19 cellular contexts compared by ENCODE assay signal in genomic region chr17:72512649-72513556, GRCh38.
DNase-seq lines count a peak whose midpoint lies in the region; ATAC-seq, FAIRE-seq and TF ChIP-seq lines count a peak whose summit lies in the region.
"Had no signal": no experiment of that assay in that cellular context is flagged by ENCODE, and none has a peak within 500 bp of the region (broad histone marks: within the 10 kb centered on the region; RNA-seq: fewer than 3 reads in every experiment).

No MANE protein-coding gene starts in this region.

- H3K9me2 ChIP-seq in MM.1S (replicated peaks; ENCODE audit: insufficient read depth, low read length), result no peaks in the 10 kb centered on the region

- H3K27ac Mint-ChIP-seq in stimulated activated memory B cell treated with anti-CD40 and anti-IgM and Interleukin-4, amounts not matched to agents 10 μg/mL and 1 μg/mL and 100 μg/mL, for 72 hours, result no peak overlapping the region
- H3K27ac Mint-ChIP-seq: activated naive CD8-positive, alpha-beta T cell treated with anti-CD3 and anti-CD28 coated beads for 36 hours; activated T-cell treated with anti-CD3 and anti-CD28 coated beads, Interleukin-2, amount 50 U/mL, for 24 hours; CD4-positive, CD25-positive, alpha-beta regulatory T cell; memory B cell had no signal

- no peaks in the 10 kb centered on the region for H3K9me3 Mint-ChIP-seq in stimulated activated memory B cell treated with anti-CD40 and anti-IgM and Interleukin-4, amounts not matched to agents 10 μg/mL and 1 μg/mL and 100 μg/mL, for 72 hours
- H3K9me3 Mint-ChIP-seq: activated naive CD8-positive, alpha-beta T cell treated with anti-CD3 and anti-CD28 coated beads for 36 hours; activated T-cell treated with anti-CD3 and anti-CD28 coated beads, Interleukin-2, amount 50 U/mL, for 24 hours; CD4-positive, CD25-positive, alpha-beta regulatory T cell; memory B cell had no signal

- H3F3A ChIP-seq in MM.1S (ENCODE audit: insufficient read depth, low read length), result peaks cover 23% of the 10 kb centered on the region

- ATAC-seq in A549 (no peak), GM19025 (IDR thresholded peaks at IDR 0.05; ENCODE audit: low read depth, unreplicated experiment) (peak; percentile 35), HG03521 (IDR thresholded peaks at IDR 0.05; ENCODE audit: unreplicated experiment) (no peak)
- no peak for ATAC-seq in stimulated activated memory B cell treated with anti-CD40 and anti-IgM and Interleukin-4, amounts not matched to agents 10 μg/mL and 1 μg/mL and 100 μg/mL, for 72 hours

- TF ChIP-seq EP300 in A549 (IDR thresholded peaks at IDR 0.05), result no peak

- no peaks in the 10 kb centered on the region for H3K9me3 ChIP-seq in A549
- H3K9me3 ChIP-seq in MM.1S (replicated peaks; ENCODE audit: insufficient read depth, low read length), result no peaks in the 10 kb centered on the region
- H3K9me3 ChIP-seq: Peyer's patch had no signal

- TF ChIP-seq POLR2A in A549 (IDR thresholded peaks at IDR 0.05; ENCODE audit: low read length), result no peak

- no peak overlapping the region for H3K9ac ChIP-seq in MM.1S (ENCODE audit: low read length)

- CTCF ChIA-PET in A549 (lab: Yijun Ruan, JAX), result interaction anchor here (0.6 to 1.5 kb wide), 5 partner anchors 13 to 44 kb away, joined by 3 to 4 read pairs (median 3); no protein-coding TSS in a partner anchor

- DNase-seq in A549 (ENCODE audit: low read depth in 1 of 2, low spot score in 1 of 2), result no peak
- DNase-seq in MM.1S, result no peak
- DNase-seq in OCI-M2 (lab: John Stamatoyannopoulos, UW; ENCODE audit: unreplicated experiment), result no peak
- no peak for DNase-seq in cerebellum (ENCODE audit: low spot score)
- DNase-seq: activated CD4-positive, alpha-beta T cell treated with anti-CD3 and anti-CD28 coated beads, Interleukin-2, amount 50 U/mL, for 4 hours; activated naive CD8-positive, alpha-beta T cell treated with anti-CD3 and anti-CD28 coated beads for 36 hours; activated T-cell treated with anti-CD3 and anti-CD28 coated beads, Interleukin-2, amount 50 U/mL, for 24 hours; CD4-positive, CD25-positive, alpha-beta regulatory T cell; glutamatergic neuron; NCI-H1417 treated with DMSO at 0.1 percent for 48 hours; NCI-H748 treated with DMSO at 0.1 percent for 48 hours; stimulated activated naive CD4-positive, alpha-beta T cell treated with Interleukin-2 at 50 U/mL for 16 hours had no signal

- H3K4me1 Mint-ChIP-seq in stimulated activated memory B cell treated with anti-CD40 and anti-IgM and Interleukin-4, amounts not matched to agents 10 μg/mL and 1 μg/mL and 100 μg/mL, for 72 hours, result peaks cover 18% of the 10 kb centered on the region
- H3K4me1 Mint-ChIP-seq: activated naive CD8-positive, alpha-beta T cell treated with anti-CD3 and anti-CD28 coated beads for 36 hours; CD4-positive, CD25-positive, alpha-beta regulatory T cell; memory B cell had no signal

- H3K36me3 ChIP-seq in MM.1S (replicated peaks; ENCODE audit: insufficient read depth, low read length), result no peaks in the 10 kb centered on the region
- H3K36me3 ChIP-seq: cardiac muscle cell, Peyer's patch had no signal

- no peak for TF ChIP-seq RAD21 in A549 (conservative IDR thresholded peaks at IDR 0.05 in 1 of 2, IDR thresholded peaks at IDR 0.05 in 1 of 2)

- H3K27ac ChIP-seq in A549, result peak overlapping the region in 1 of 2 experiments; percentile 62; a peak in 3 of 6 replicates
- H3K27ac ChIP-seq in MM.1S (ENCODE audit: low read length), result no peak overlapping the region
- H3K27ac ChIP-seq in angular gyrus (ENCODE audit: low read depth, low read length), result peak overlapping the region; percentile 24
- H3K27ac ChIP-seq: cardiac muscle cell had no signal

- FAIRE-seq in A549 (lab: Jason Lieb, UNC), result no peak

- H3K4me3 ChIP-seq in A549 (no peak overlapping the region), MM.1S (ENCODE audit: low read length) (no peak overlapping the region)
- H3K4me3 ChIP-seq: cardiac muscle cell, Peyer's patch had no signal

- H3K79me2 ChIP-seq in MM.1S (ENCODE audit: low read length), result peaks cover 91% of the 10 kb centered on the region

- WGBS in A549 (ENCODE audit: missing lambda C conversion rate), result 90% methylated on average over 8 of the region's 8 CpGs

- TF ChIP-seq CTCF in A549 (IDR thresholded peaks at IDR 0.05) (no peak), MM.1S (IDR thresholded peaks at IDR 0.05; ENCODE audit: low read length) (no peak)

- H3K36me3 Mint-ChIP-seq in stimulated activated memory B cell treated with anti-CD40 and anti-IgM and Interleukin-4, amounts not matched to agents 10 μg/mL and 1 μg/mL and 100 μg/mL, for 72 hours, result no peaks in the 10 kb centered on the region
- H3K36me3 Mint-ChIP-seq: activated naive CD8-positive, alpha-beta T cell treated with anti-CD3 and anti-CD28 coated beads for 36 hours; CD4-positive, CD25-positive, alpha-beta regulatory T cell; memory B cell had no signal

- peaks cover 77% of the 10 kb centered on the region for H3K4me1 ChIP-seq in A549
- H3K4me1 ChIP-seq in MM.1S (ENCODE audit: low read length), result peaks cover 34% of the 10 kb centered on the region
- H3K4me1 ChIP-seq: Peyer's patch had no signal

- no peaks in the 10 kb centered on the region for H3K27me3 ChIP-seq in MM.1S (replicated peaks; ENCODE audit: insufficient read depth, low read length)
- H3K27me3 ChIP-seq: cardiac muscle cell, Peyer's patch had no signal

- H2AFZ ChIP-seq in MM.1S (ENCODE audit: low read length), result no peak overlapping the region

- POLR2A ChIA-PET in A549 (lab: Yijun Ruan, JAX), result no interaction called here

- no peaks in the 10 kb centered on the region for H4K20me1 ChIP-seq in MM.1S (ENCODE audit: insufficient read depth, low read length)

- H3K27me3 Mint-ChIP-seq in stimulated activated memory B cell treated with anti-CD40 and anti-IgM and Interleukin-4, amounts not matched to agents 10 μg/mL and 1 μg/mL and 100 μg/mL, for 72 hours, result peaks cover 37% of the 10 kb centered on the region

- peak overlapping the region; percentile 46; the same call in 1 of the 3 replicates for H3K4me2 ChIP-seq in A549
- peak overlapping the region; percentile 56; the same call in 1 of the 2 replicates for H3K4me2 ChIP-seq in MM.1S (ENCODE audit: low read depth, low read length)

- no peak overlapping the region for H3K4me3 Mint-ChIP-seq in stimulated activated memory B cell treated with anti-CD40 and anti-IgM and Interleukin-4, amounts not matched to agents 10 μg/mL and 1 μg/mL and 100 μg/mL, for 72 hours
- H3K4me3 Mint-ChIP-seq: activated naive CD8-positive, alpha-beta T cell treated with anti-CD3 and anti-CD28 coated beads for 36 hours; activated T-cell treated with anti-CD3 and anti-CD28 coated beads, Interleukin-2, amount 50 U/mL, for 24 hours; CD4-positive, CD25-positive, alpha-beta regulatory T cell; memory B cell had no signal

TF ChIP-seq in A549, 52 proteins besides CTCF, POLR2A, EP300 and RAD21:
- TF ChIP-seq RNF2 (IDR thresholded peaks at IDR 0.05; ENCODE audit: borderline replicate concordance, low read depth), result no peak
- no peak for TF ChIP-seq FOSL2 (IDR thresholded peaks at IDR 0.05)
- TF ChIP-seq FOSL2 (CRISPR knock-in tag; IDR thresholded peaks at IDR 0.05), result no peak
- TF ChIP-seq HOXB13 (CRISPR knock-in tag; IDR thresholded peaks at IDR 0.05; ENCODE audit: low read depth), result no peak
- no peak for TF ChIP-seq MAFK (IDR thresholded peaks at IDR 0.05; ENCODE audit: partially characterized antibody)
- TF ChIP-seq POLR2AphosphoS2 (conservative IDR thresholded peaks at IDR 0.05; ENCODE audit: low read length), result no peak
- TF ChIP-seq HOXA7 (CRISPR knock-in tag; IDR thresholded peaks at IDR 0.05), result no peak
- TF ChIP-seq ZFP36 (IDR thresholded peaks at IDR 0.05; ENCODE audit: borderline replicate concordance, partially characterized antibody), result no peak
- no peak for TF ChIP-seq RCOR1 (IDR thresholded peaks at IDR 0.05; ENCODE audit: low read depth, low read length)
- no peak for TF ChIP-seq NR3C1 (IDR thresholded peaks at IDR 0.05)
- TF ChIP-seq PHF8 (IDR thresholded peaks at IDR 0.05; ENCODE audit: borderline replicate concordance, low read depth), result no peak
- no peak for TF ChIP-seq EHF (CRISPR knock-in tag; IDR thresholded peaks at IDR 0.05)
- no peak for TF ChIP-seq SREBF2 (IDR thresholded peaks at IDR 0.05)
- no peak for TF ChIP-seq ZNF302 (CRISPR knock-in tag; IDR thresholded peaks at IDR 0.05)
- no peak for TF ChIP-seq RFX5 (IDR thresholded peaks at IDR 0.05)
- TF ChIP-seq HMGXB4 (CRISPR knock-in tag; IDR thresholded peaks at IDR 0.05; ENCODE audit: borderline replicate concordance), result no peak
- no peak for TF ChIP-seq FOSB (CRISPR knock-in tag; IDR thresholded peaks at IDR 0.05)
- TF ChIP-seq MAZ (IDR thresholded peaks at IDR 0.05; ENCODE audit: borderline replicate concordance, low read depth, low read length), result no peak
- no peak for TF ChIP-seq HOXB5 (CRISPR knock-in tag; IDR thresholded peaks at IDR 0.05)
- no peak for TF ChIP-seq MAX (IDR thresholded peaks at IDR 0.05)
- TF ChIP-seq CBX2 (IDR thresholded peaks at IDR 0.05; ENCODE audit: borderline replicate concordance, low read depth), result no peak
